ENCODE assay signal across 15 cellular contexts in genomic region chr15:61951949-61952348, GRCh38.
DNase-seq lines count a peak whose midpoint lies in the region; ATAC-seq and TF ChIP-seq lines count a peak whose summit lies in the region.
"Had no signal": no experiment of that assay in that cellular context is flagged by ENCODE, and none has a peak within 500 bp of the region (broad histone marks: within the 10 kb centered on the region; RNA-seq: fewer than 3 reads in every experiment).

No MANE protein-coding gene starts in this region.

- peaks cover 31% of the 10 kb centered on the region for H3K36me3 ChIP-seq in CD8-positive, alpha-beta T cell (ENCODE audit: insufficient read depth, low read length)
- H3K36me3 ChIP-seq in CD4-positive, alpha-beta memory T cell (ENCODE audit: insufficient read depth, low read length), result peaks cover 15% of the 10 kb centered on the region

- no peaks in the 10 kb centered on the region for H3K27me3 ChIP-seq in CD8-positive, alpha-beta T cell (ENCODE audit: insufficient read depth, low read length)
- no peaks in the 10 kb centered on the region for H3K27me3 ChIP-seq in CD4-positive, alpha-beta memory T cell (ENCODE audit: insufficient read depth, low read length)
- H3K27me3 ChIP-seq: Peyer's patch had no signal

- H3K4me3 ChIP-seq in CD8-positive, alpha-beta T cell (ENCODE audit: low read depth, low read length), result no peak overlapping the region
- H3K4me3 ChIP-seq in cardiac fibroblast (replicated peaks in 1 of 2; ENCODE audit: low read depth in 2 of 2, low read length in 2 of 2), result no peak overlapping the region
- no peak overlapping the region for H3K4me3 ChIP-seq in CD4-positive, alpha-beta memory T cell (ENCODE audit: low read length in 2 of 2)
- H3K4me3 ChIP-seq: Peyer's patch had no signal

- no peak for DNase-seq in CD8-positive, alpha-beta T cell
- DNase-seq in NCI-H1105 treated with DMSO at 0.1 percent for 48 hours (lab: John Stamatoyannopoulos, UW) (peak; percentile 62), cardiac fibroblast (ENCODE audit: low read depth in 2 of 2) (peak; percentile 13 to 38), myocyte (ENCODE audit: low read depth) (peak; percentile 43), UCSD-AML1 (lab: John Stamatoyannopoulos, UW; ENCODE audit: unreplicated experiment) (no peak), islet precursor cell (no peak), left colon (no peak)
- DNase-seq in CD4-positive, alpha-beta memory T cell, result no peak
- DNase-seq: activated CD8-positive, alpha-beta T cell treated with anti-CD3 and anti-CD28 coated beads, Interleukin-2, amount 10 ng/mL, durations not matched to agents 7 days and 5 days; cortex of kidney; naive thymus-derived CD8-positive, alpha-beta T cell; NCI-H510A treated with DMSO at 0.1 percent for 48 hours; Peyer's patch had no signal

- no peaks in the 10 kb centered on the region for H3K27me3 Mint-ChIP-seq in CD8-positive, alpha-beta T cell (ENCODE audit: low read depth)
- H3K27me3 Mint-ChIP-seq in CD4-positive, alpha-beta memory T cell, result no peaks in the 10 kb centered on the region
- H3K27me3 Mint-ChIP-seq: naive thymus-derived CD8-positive, alpha-beta T cell had no signal

- CTCF ChIA-PET in CD8-positive, alpha-beta T cell (lab: Charles Lee), result no interaction called here
- CTCF ChIA-PET in CD4-positive, alpha-beta memory T cell (lab: Charles Lee; ENCODE audit: partially characterized antibody), result no interaction called here

- H3K36me3 Mint-ChIP-seq in CD8-positive, alpha-beta T cell, result peaks cover 83% of the 10 kb centered on the region
- peaks cover 67 to 78% of the 10 kb centered on the region in 2 donors for H3K36me3 Mint-ChIP-seq in CD4-positive, alpha-beta memory T cell

- peaks cover 2% of the 10 kb centered on the region for H3K9me3 Mint-ChIP-seq in CD8-positive, alpha-beta T cell
- peaks cover 0 to 2% (median 0%) of the 10 kb centered on the region in 8 donors for H3K9me3 Mint-ChIP-seq in CD4-positive, alpha-beta memory T cell
- H3K9me3 Mint-ChIP-seq: activated T-helper 1 cell treated with anti-CD3 and anti-CD28 coated beads, Interleukin-12 subunit alpha, Interleukin-12 subunit beta, Interleukin-2, Interleukin-4 antibody, amounts not matched to agents 30 ng/mL and 10 ng/mL and 1 ng/mL, durations not matched to agents 14 hours and 24 hours and 36 hours had no signal

- no peaks in the 10 kb centered on the region for H3K4me1 Mint-ChIP-seq in CD8-positive, alpha-beta T cell (ENCODE audit: low read depth)
- H3K4me1 Mint-ChIP-seq in CD4-positive, alpha-beta memory T cell, result peaks cover 0 to 6% (median under 1%) of the 10 kb centered on the region in 4 donors

- peak overlapping the region; percentile 14 for H3K27ac Mint-ChIP-seq in CD8-positive, alpha-beta T cell
- H3K27ac Mint-ChIP-seq in CD4-positive, alpha-beta memory T cell, result peak overlapping the region in 1 of 7 donors; percentile 70
- H3K27ac Mint-ChIP-seq: activated CD8-positive, alpha-beta T cell treated with anti-CD3 and anti-CD28 coated beads, Interleukin-2, amount 10 ng/mL, durations not matched to agents 7 days and 5 days; activated T-helper 1 cell treated with anti-CD3 and anti-CD28 coated beads, Interleukin-12 subunit alpha, Interleukin-12 subunit beta, Interleukin-2, Interleukin-4 antibody, amounts not matched to agents 30 ng/mL and 10 ng/mL and 1 ng/mL, durations not matched to agents 14 hours and 24 hours and 36 hours had no signal

- TF ChIP-seq CTCF in CD8-positive, alpha-beta T cell (IDR thresholded peaks at IDR 0.05), result no peak
- no peak for TF ChIP-seq CTCF in cardiac fibroblast (IDR thresholded peaks at IDR 0.05; ENCODE audit: low read depth, low read length)

- ATAC-seq in CD8-positive, alpha-beta T cell, result no peak
- no peak for ATAC-seq in left colon
- ATAC-seq: activated CD8-positive, alpha-beta T cell treated with anti-CD3 and anti-CD28 coated beads, Interleukin-2, amount 10 ng/mL, durations not matched to agents 7 days and 5 days; naive thymus-derived CD8-positive, alpha-beta T cell had no signal

- POLR2A ChIA-PET in CD8-positive, alpha-beta T cell (lab: Charles Lee), result no interaction called here
- POLR2A ChIA-PET in CD4-positive, alpha-beta memory T cell (lab: Charles Lee; ENCODE audit: partially characterized antibody), result no interaction called here

- no peaks in the 10 kb centered on the region for H3K9me3 ChIP-seq in CD8-positive, alpha-beta T cell (ENCODE audit: low read length)
- H3K9me3 ChIP-seq in CD4-positive, alpha-beta memory T cell (ENCODE audit: control insufficient read depth in 1 of 2, low read length in 2 of 2), result no peaks in the 10 kb centered on the region
- H3K9me3 ChIP-seq: Peyer's patch had no signal

- H3K4me1 ChIP-seq in CD8-positive, alpha-beta T cell (ENCODE audit: insufficient read depth, low read length), result no peaks in the 10 kb centered on the region
- no peaks in the 10 kb centered on the region for H3K4me1 ChIP-seq in CD4-positive, alpha-beta memory T cell (ENCODE audit: insufficient read depth, low read length)
- H3K4me1 ChIP-seq: Peyer's patch had no signal

- no peak overlapping the region for H3K4me3 Mint-ChIP-seq in CD8-positive, alpha-beta T cell
- no peak overlapping the region for H3K4me3 Mint-ChIP-seq in CD4-positive, alpha-beta memory T cell
- H3K4me3 Mint-ChIP-seq: activated CD8-positive, alpha-beta T cell treated with anti-CD3 and anti-CD28 coated beads, Interleukin-2, amount 10 ng/mL, durations not matched to agents 7 days and 5 days; activated T-helper 1 cell treated with anti-CD3 and anti-CD28 coated beads, Interleukin-12 subunit alpha, Interleukin-12 subunit beta, Interleukin-2, Interleukin-4 antibody, amounts not matched to agents 30 ng/mL and 10 ng/mL and 1 ng/mL, durations not matched to agents 14 hours and 24 hours and 36 hours; naive thymus-derived CD8-positive, alpha-beta T cell had no signal

- intact Hi-C loops in CD8-positive, alpha-beta T cell (cut with DNase I, micrococcal nuclease), result no loop called here
- intact Hi-C loops in CD4-positive, alpha-beta memory T cell (cut with micrococcal nuclease), result no loop called here
- intact Hi-C loops in left colon (cut with DNase I, micrococcal nuclease), result no loop called here

- H3K27ac ChIP-seq in CD8-positive, alpha-beta T cell (ENCODE audit: low read depth, low read length), result no peak overlapping the region
- no peak overlapping the region for H3K27ac ChIP-seq in CD4-positive, alpha-beta memory T cell (ENCODE audit: low read depth, low read length)
- H3K27ac ChIP-seq: Peyer's patch, VCaP had no signal

Comparison
In these comparisons a context has a peak if more than half of its experiments do, and no peak if none do; other contexts are left out.
1. DNase-seq: peak in NCI-H1105 treated with DMSO at 0.1 percent for 48 hours (single experiment), cardiac fibroblast (2 of 2) and myocyte (single experiment); none in CD8-positive, alpha-beta T cell (0 of 7), UCSD-AML1 (single experiment), CD4-positive, alpha-beta memory T cell (0 of 5), islet precursor cell (single experiment) and left colon (0 of 2).